Comparison of ENCODE assay signal across 13 cellular contexts in the genomic region with DNA sequence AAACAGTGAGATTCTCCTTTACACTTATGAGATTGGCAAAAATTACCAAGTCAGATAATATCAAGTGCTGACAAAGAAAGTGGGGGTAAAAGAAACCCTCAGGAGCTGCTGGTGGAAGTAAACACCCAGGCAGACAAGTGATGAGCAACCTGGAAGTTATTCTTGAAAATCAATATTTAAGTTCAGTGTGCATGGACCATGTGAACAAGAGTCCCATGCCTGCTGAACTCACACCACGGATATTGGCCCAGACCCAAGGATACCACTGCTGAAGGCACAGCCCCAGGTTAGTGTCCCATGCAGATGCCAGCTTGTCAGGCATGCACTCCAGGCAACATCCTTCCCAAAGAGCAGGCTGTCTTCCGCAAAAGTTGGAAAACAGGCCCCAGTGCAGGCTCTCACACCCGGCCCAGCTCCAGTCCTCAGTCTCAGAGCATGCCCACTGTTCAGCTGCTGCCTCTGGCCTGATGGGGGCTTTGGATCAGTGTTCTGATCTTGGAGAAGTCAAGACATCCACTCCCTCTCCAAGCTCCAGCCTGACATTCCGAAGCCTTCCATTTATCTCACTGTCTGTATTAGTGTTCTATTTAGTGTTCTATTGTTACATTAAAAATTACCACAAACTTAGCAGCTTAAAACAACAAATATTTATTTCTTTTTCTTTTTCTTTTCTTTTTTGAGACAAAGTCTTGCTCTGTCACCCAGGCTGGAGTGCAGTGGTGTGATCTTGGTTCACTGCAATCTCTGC.
DNase-seq lines count a peak whose midpoint lies in the region; ATAC-seq and TF ChIP-seq lines count a peak whose summit lies in the region.
"Had no signal": no experiment of that assay in that cellular context is flagged by ENCODE, and none has a peak within 500 bp of the region (broad histone marks: within the 10 kb centered on the region; RNA-seq: fewer than 3 reads in every experiment).

No MANE protein-coding gene starts in this region.

- no peak overlapping the region for H2AFZ ChIP-seq in PC-3 (ENCODE audit: low read length)

- intact Hi-C loops in CD14-positive monocyte (cut with micrococcal nuclease) = no loop called here
- intact Hi-C loops in PC-3 (cut with micrococcal nuclease) = no loop called here
- intact Hi-C loops in esophagus muscularis mucosa (cut with DNase I) = no loop called here
- intact Hi-C loops in posterior vena cava (cut with DNase I) = no loop called here

- H3K36me3 ChIP-seq in PC-3 (ENCODE audit: low read depth, low read length) (no peaks in the 10 kb centered on the region), esophagus muscularis mucosa (no peaks in the 10 kb centered on the region)

- H3K27me3 ChIP-seq in PC-3 (ENCODE audit: low read length) = no peaks in the 10 kb centered on the region
- no peaks in the 10 kb centered on the region for H3K27me3 ChIP-seq in esophagus muscularis mucosa

- H3K9ac ChIP-seq in PC-3 (ENCODE audit: low read length) = no peak overlapping the region

- no peaks in the 10 kb centered on the region for H3K9me2 ChIP-seq in PC-3 (replicated peaks; ENCODE audit: low read length)

- no peak for TF ChIP-seq CTCF in CD14-positive monocyte (IDR thresholded peaks at IDR 0.05)
- no peak for TF ChIP-seq CTCF in PC-3 (conservative IDR thresholded peaks at IDR 0.05; ENCODE audit: low read depth, low read length)
- TF ChIP-seq CTCF in esophagus muscularis mucosa (IDR thresholded peaks at IDR 0.05) = no peak

- H3K27ac Mint-ChIP-seq in CD14-positive monocyte = no peak overlapping the region

- CTCF ChIA-PET in PC-3 (lab: Charles Lee) = no interaction called here

- no peak overlapping the region for H3K4me3 ChIP-seq in PC-3 (ENCODE audit: low read length)
- no peak overlapping the region for H3K4me3 ChIP-seq in esophagus muscularis mucosa

- peaks cover 71% of the 10 kb centered on the region for H3K4me1 ChIP-seq in PC-3 (ENCODE audit: insufficient read depth, low read length)
- H3K4me1 ChIP-seq in esophagus muscularis mucosa = peaks cover 76 to 86% (median 78%) of the 10 kb centered on the region in 4 donors

- H3K27me3 Mint-ChIP-seq in CD14-positive monocyte (ENCODE audit: low read depth in 3 of 3) = peaks cover 0 to 2% (median 0%) of the 10 kb centered on the region in 3 donors
- H3K27me3 Mint-ChIP-seq: activated naive CD8-positive, alpha-beta T cell treated with anti-CD3 and anti-CD28 coated beads, Interleukin-2, amount 50 U/mL, for 24 hours; type B pancreatic cell had no signal

- POLR2A ChIA-PET in PC-3 (lab: Charles Lee; ENCODE audit: unreplicated experiment) = interaction anchor here (0.7 kb wide), 1 partner anchor 134 kb away, joined by 3 read pairs; a partner anchor contains a TSS

- H3K4me3 Mint-ChIP-seq in CD14-positive monocyte = no peak overlapping the region
- H3K4me3 Mint-ChIP-seq: activated naive CD8-positive, alpha-beta T cell treated with anti-CD3 and anti-CD28 coated beads, Interleukin-2, amount 50 U/mL, for 24 hours; type B pancreatic cell had no signal

- ATAC-seq in PC-3 = no peak
- ATAC-seq: activated naive CD8-positive, alpha-beta T cell treated with anti-CD3 and anti-CD28 coated beads, Interleukin-2, amount 50 U/mL, for 24 hours; esophagus mucosa had no signal

- no peaks in the 10 kb centered on the region for H3K9me3 ChIP-seq in PC-3 (ENCODE audit: low read length)
- H3K9me3 ChIP-seq in esophagus muscularis mucosa = peaks cover 0 to 7% (median 5%) of the 10 kb centered on the region in 4 donors

- TF ChIP-seq EP300 in esophagus muscularis mucosa (IDR thresholded peaks at IDR 0.05) = no peak

- H3K36me3 Mint-ChIP-seq in CD14-positive monocyte = no peaks in the 10 kb centered on the region

- 68% methylated on average over 3 of the region's 4 CpGs for WGBS in esophagus muscularis mucosa

- no TSS peak for BruUV-seq in PC-3 (replicated peaks; lab: Mats Ljungman, UMichigan)

- peaks cover 3% of the 10 kb centered on the region for H3F3A ChIP-seq in PC-3 (ENCODE audit: low read length, unreplicated experiment)

- H3K4me1 Mint-ChIP-seq in CD14-positive monocyte = peaks cover 11% of the 10 kb centered on the region

- H3K9me3 Mint-ChIP-seq in CD14-positive monocyte = peaks cover 2 to 13% (median 8%) of the 10 kb centered on the region in 7 donors
- H3K9me3 Mint-ChIP-seq: activated naive CD8-positive, alpha-beta T cell treated with anti-CD3 and anti-CD28 coated beads, Interleukin-2, amount 50 U/mL, for 24 hours; type B pancreatic cell had no signal

- DNase-seq in CD14-positive monocyte (ENCODE audit: low spot score) (peak; percentile 34), PC-3 (peak; percentile 75), esophagus muscularis mucosa (ENCODE audit: extremely low spot score) (no peak), posterior vena cava (ENCODE audit: low spot score) (peak; percentile 58), DMS79 treated with DMSO at 0.1 percent for 48 hours (lab: John Stamatoyannopoulos, UW) (no peak), GM19240 (ENCODE audit: insufficient read length, low spot score) (no peak), COLO829 (ENCODE audit: low spot score) (no peak), T-helper 2 cell (no peak)
- DNase-seq: activated naive CD8-positive, alpha-beta T cell treated with anti-CD3 and anti-CD28 coated beads, Interleukin-2, amount 50 U/mL, for 24 hours; NCI-H187; NCI-H524 had no signal

- no peak overlapping the region for H3K4me2 ChIP-seq in PC-3 (ENCODE audit: low read length)

- H3K79me2 ChIP-seq in PC-3 (ENCODE audit: low read length) = no peaks in the 10 kb centered on the region

- no peaks in the 10 kb centered on the region for H4K20me1 ChIP-seq in PC-3 (ENCODE audit: low read length)

- TF ChIP-seq POLR2A in esophagus muscularis mucosa (IDR thresholded peaks at IDR 0.05; ENCODE audit: low read depth) = no peak

- H3K27ac ChIP-seq in PC-3 (ENCODE audit: low read length) = peak overlapping the region; percentile 34
- peak overlapping the region; percentile 20 to 84 (median 79) for H3K27ac ChIP-seq in esophagus muscularis mucosa (replicated peaks in 1 of 4)

Comparison
In these comparisons a context has a peak if more than half of its experiments do, and no peak if none do; other contexts are left out.
1. DNase-seq: peak in CD14-positive monocyte (single experiment), PC-3 (single experiment) and posterior vena cava (single experiment); none in esophagus muscularis mucosa (single experiment), DMS79 treated with DMSO at 0.1 percent for 48 hours (single experiment), GM19240 (single experiment), COLO829 (single experiment) and T-helper 2 cell (0 of 5).